ENCODE assay signal across 12 cellular contexts in the genomic region with DNA sequence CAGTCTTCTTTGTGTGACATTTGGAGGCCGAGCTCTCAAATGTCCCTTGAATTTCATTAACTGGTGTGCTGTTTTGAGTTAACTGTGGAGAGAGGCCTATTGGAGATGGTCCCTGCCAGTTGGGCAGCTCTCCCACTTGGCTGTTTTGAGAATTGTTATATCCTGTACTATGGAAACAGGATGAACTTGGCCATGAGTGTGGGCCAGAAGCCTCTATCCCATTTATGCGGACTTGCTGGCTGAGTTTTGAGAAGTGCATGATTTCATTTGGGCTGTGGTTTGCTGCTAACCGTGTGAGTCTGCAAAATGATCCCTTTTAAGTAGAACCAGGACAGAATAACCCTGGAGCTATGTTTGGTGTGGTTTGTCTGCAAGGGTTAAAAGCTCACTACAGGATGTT.
DNase-seq lines count a peak whose midpoint lies in the region; ATAC-seq and TF ChIP-seq lines count a peak whose summit lies in the region.
"Had no signal": no experiment of that assay in that cellular context is flagged by ENCODE, and none has a peak within 500 bp of the region (broad histone marks: within the 10 kb centered on the region; RNA-seq: fewer than 3 reads in every experiment).

No MANE protein-coding gene starts in this region.

- H3K79me1 ChIP-seq in H9 (ENCODE audit: insufficient read depth, low read depth, low read length, poor library complexity, severe bottlenecking) = no peaks in the 10 kb centered on the region

- H3K4me2 ChIP-seq in H9 (ENCODE audit: insufficient read depth, insufficient read length, low read length) = no peak overlapping the region

- H3K36me3 Mint-ChIP-seq in H9 (ENCODE audit: insufficient read depth in 1 of 3, low read depth in 3 of 3) (no peaks in the 10 kb centered on the region), chondrocyte (ENCODE audit: low read depth) (no peaks in the 10 kb centered on the region)

- DNase-seq in H9 = no peak
- DNase-seq in chondrocyte (ENCODE audit: low spot score) = no peak
- peak; percentile 32 for DNase-seq in kidney tubule cell (ENCODE audit: low spot score)
- DNase-seq in NK-92 treated with Interleukin-12 subunit alpha and Interleukin-12 subunit beta, amount 100 ng/mL, for 24 hours (lab: John Stamatoyannopoulos, UW) = no peak
- no peak for DNase-seq in D341Med (ENCODE audit: low spot score)
- DNase-seq: cortex of kidney, NCI-H1417 treated with DMSO at 0.1 percent for 48 hours, retina had no signal

- H4K8ac ChIP-seq in H9 (replicated peaks; ENCODE audit: insufficient read length, low read depth, low read length) = no peak overlapping the region

- peaks cover 54 to 59% of the 10 kb centered on the region in 2 experiments for H3K4me1 Mint-ChIP-seq in H9
- H3K4me1 Mint-ChIP-seq in chondrocyte (ENCODE audit: low read depth) = peaks cover 48% of the 10 kb centered on the region

- no peak for ATAC-seq in HG03565 (IDR thresholded peaks at IDR 0.05; ENCODE audit: unreplicated experiment)
- no peak for ATAC-seq in GM19455 (IDR thresholded peaks at IDR 0.05; ENCODE audit: unreplicated experiment)
- ATAC-seq: HCT116 had no signal

- peak overlapping the region in 1 of 2 donors; percentile 52 for H3K4me3 ChIP-seq in stomach smooth muscle (ENCODE audit: low read length in 2 of 2)

- no peak overlapping the region for H3K4ac ChIP-seq in H9 (ENCODE audit: low read depth, low read length)

- H2BK20ac ChIP-seq in H9 (ENCODE audit: low read depth, low read length, poor library complexity, severe bottlenecking) = no peak overlapping the region

- no peak overlapping the region for H2BK12ac ChIP-seq in H9 (ENCODE audit: insufficient read length, low read depth, low read length)

- no peaks in the 10 kb centered on the region for H3K9me3 Mint-ChIP-seq in H9
- H3K9me3 Mint-ChIP-seq in chondrocyte (ENCODE audit: low read depth) = no peaks in the 10 kb centered on the region

- peak overlapping the region; percentile 2; the same call in 1 of the 2 replicates for H2BK15ac ChIP-seq in H9 (ENCODE audit: low read depth, low read length)

- H4K5ac ChIP-seq in H9 (ENCODE audit: insufficient read length, low read depth, low read length) = no peak overlapping the region

- H3K27me3 ChIP-seq in H9 (ENCODE audit: insufficient read depth, low read length) (no peaks in the 10 kb centered on the region), stomach smooth muscle (ENCODE audit: control insufficient read depth in 1 of 2, insufficient read depth in 2 of 2, low read length in 2 of 2) (no peaks in the 10 kb centered on the region)

- no peak overlapping the region for H2BK120ac ChIP-seq in H9 (ENCODE audit: low read depth, low read length, poor library complexity, severe bottlenecking)

- no peak overlapping the region for H3K23ac ChIP-seq in H9 (ENCODE audit: insufficient read length, low read depth, low read length)

- H3K14ac ChIP-seq in H9 (ENCODE audit: insufficient read depth, low read length) = no peak overlapping the region; the same call in 1 of the 2 replicates

- H2AFZ ChIP-seq in H9 (ENCODE audit: low read length) = no peak overlapping the region

- no peak overlapping the region for H2AK5ac ChIP-seq in H9 (ENCODE audit: insufficient read length, low read length)

- no peaks in the 10 kb centered on the region for H3K36me3 ChIP-seq in stomach smooth muscle (ENCODE audit: control insufficient read depth in 2 of 2, insufficient read depth in 2 of 2, low read length in 2 of 2)

- no peak overlapping the region for H3T11ph ChIP-seq in H9 (ENCODE audit: low read length)

- H3K27me3 Mint-ChIP-seq in H9 (ENCODE audit: low read depth) (no peaks in the 10 kb centered on the region), chondrocyte (ENCODE audit: low read depth) (no peaks in the 10 kb centered on the region)

- 0 out of 7 replicates have a peak overlapping the region, but pooled peaks of 1 of the 3 experiments have one; percentile 22 for H3K27ac Mint-ChIP-seq in H9
- H3K27ac Mint-ChIP-seq in chondrocyte (ENCODE audit: unreplicated experiment) = peak overlapping the region; percentile 93

- H3K27ac ChIP-seq in H9 (ENCODE audit: insufficient read length, low read depth, low read length) = no peak overlapping the region
- H3K27ac ChIP-seq in stomach smooth muscle (ENCODE audit: low read length) = peak overlapping the region; percentile 56

- H3K23me2 ChIP-seq in H9 (ENCODE audit: insufficient read length, low read depth, low read length, poor library complexity, severe bottlenecking) = no peaks in the 10 kb centered on the region

- no peak overlapping the region for H2BK5ac ChIP-seq in H9 (ENCODE audit: insufficient read length, low read length)

- peaks cover 18% of the 10 kb centered on the region for H3K4me1 ChIP-seq in H9 (ENCODE audit: insufficient read depth, low read length)
- peaks cover 40% of the 10 kb centered on the region for H3K4me1 ChIP-seq in stomach smooth muscle (ENCODE audit: control insufficient read depth, insufficient read depth, low read length)

- no peak overlapping the region for H4K91ac ChIP-seq in H9 (ENCODE audit: insufficient read length, low read depth, low read length)

- H3K18ac ChIP-seq in H9 (ENCODE audit: insufficient read length, low read depth, low read length) = no peak overlapping the region

- WGBS in H9 (ENCODE audit: extremely low coverage, insufficient read length, low lambda C conversion rate) = no CpG with 5 or more reads among the region's 3 CpGs

- H3K9ac ChIP-seq in H9 (ENCODE audit: extremely low read depth, insufficient read length, low read length) = no peak overlapping the region
- H3K9ac ChIP-seq in stomach smooth muscle (ENCODE audit: low read length in 2 of 2) = no peak overlapping the region

- TF ChIP-seq CTCF in H9 (conservative IDR thresholded peaks at IDR 0.05) (no peak), chondrocyte (IDR thresholded peaks at IDR 0.05) (no peak)

- no peaks in the 10 kb centered on the region for H3K9me3 ChIP-seq in H9 (ENCODE audit: control insufficient read depth, low read depth, low read length)
- no peaks in the 10 kb centered on the region for H3K9me3 ChIP-seq in stomach smooth muscle (ENCODE audit: control insufficient read depth in 2 of 2, low read length in 2 of 2)

- H3K79me2 ChIP-seq in H9 (ENCODE audit: insufficient read depth, low read length) = peaks cover 7% of the 10 kb centered on the region; the same call in 1 of the 2 replicates

- H3K56ac ChIP-seq in H9 (ENCODE audit: insufficient read length, low read depth, low read length) = no peak overlapping the region

- H4K20me1 ChIP-seq in H9 (ENCODE audit: control insufficient read depth, insufficient read depth, insufficient read length) = no peaks in the 10 kb centered on the region

- H3K4me3 Mint-ChIP-seq in H9 = no peak overlapping the region
- peak overlapping the region; percentile 26 for H3K4me3 Mint-ChIP-seq in chondrocyte (ENCODE audit: unreplicated experiment)
